1 cellular context compared by ENCODE assay signal in the genomic region with DNA sequence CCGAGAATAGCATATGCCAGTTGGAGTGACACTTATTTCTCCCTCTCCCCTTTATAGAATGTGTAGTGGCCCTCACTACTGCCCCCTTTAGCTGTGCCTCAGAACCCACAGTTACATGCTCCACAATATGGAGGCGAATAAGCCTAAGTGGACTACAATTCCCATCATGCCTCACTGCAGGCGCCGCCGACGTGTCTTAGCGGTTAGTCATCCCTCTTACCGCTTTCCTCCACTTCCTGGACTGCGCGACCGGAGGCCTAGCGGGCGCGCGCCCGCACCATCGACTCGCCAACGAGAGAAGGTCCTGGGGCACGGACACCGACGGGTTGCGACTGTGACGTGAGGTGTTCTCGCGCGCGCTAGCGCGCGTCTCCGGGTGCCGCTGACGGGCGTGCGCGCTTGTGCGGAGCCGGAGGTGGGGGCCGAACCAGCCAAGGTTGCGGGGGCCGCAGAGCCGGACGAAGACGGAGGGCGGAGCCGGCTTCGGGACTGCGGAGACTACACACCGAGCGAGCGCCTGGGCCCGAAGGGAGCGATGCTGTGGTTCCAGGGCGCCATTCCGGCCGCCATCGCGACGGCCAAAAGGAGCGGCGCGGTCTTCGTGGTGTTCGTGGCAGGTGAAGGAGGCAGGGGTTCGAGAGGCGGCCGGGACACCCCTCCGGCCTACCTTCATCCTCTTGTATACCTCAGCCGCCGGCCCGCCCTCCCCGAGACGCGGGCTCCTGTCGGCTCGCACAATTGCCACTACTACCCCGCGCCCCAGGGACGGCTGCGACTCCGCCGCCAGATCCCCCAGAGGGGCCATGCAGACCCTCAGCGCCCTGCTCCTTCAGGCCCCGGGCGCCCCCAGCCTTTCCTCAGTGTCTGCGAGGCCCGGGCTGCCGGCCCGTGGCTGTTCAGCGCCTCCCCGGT.
TF ChIP-seq lines count a peak whose summit lies in the region.

A gene with protein sequence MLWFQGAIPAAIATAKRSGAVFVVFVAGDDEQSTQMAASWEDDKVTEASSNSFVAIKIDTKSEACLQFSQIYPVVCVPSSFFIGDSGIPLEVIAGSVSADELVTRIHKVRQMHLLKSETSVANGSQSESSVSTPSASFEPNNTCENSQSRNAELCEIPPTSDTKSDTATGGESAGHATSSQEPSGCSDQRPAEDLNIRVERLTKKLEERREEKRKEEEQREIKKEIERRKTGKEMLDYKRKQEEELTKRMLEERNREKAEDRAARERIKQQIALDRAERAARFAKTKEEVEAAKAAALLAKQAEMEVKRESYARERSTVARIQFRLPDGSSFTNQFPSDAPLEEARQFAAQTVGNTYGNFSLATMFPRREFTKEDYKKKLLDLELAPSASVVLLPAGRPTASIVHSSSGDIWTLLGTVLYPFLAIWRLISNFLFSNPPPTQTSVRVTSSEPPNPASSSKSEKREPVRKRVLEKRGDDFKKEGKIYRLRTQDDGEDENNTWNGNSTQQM (plus strand): TSS at position 461 of the 912 bp plus-strand sequence. CDS start 75 bp downstream, at position 536.

TF ChIP-seq in HepG2, 621 proteins besides CTCF, POLR2A, EP300 and RAD21 (continued from another document and continues in another):
- TF ChIP-seq ZNF713 (CRISPR knock-in tag; IDR thresholded peaks at IDR 0.05): no peak
- TF ChIP-seq SOX5 (CRISPR knock-in tag; IDR thresholded peaks at IDR 0.05; ENCODE audit: borderline replicate concordance): peak; percentile 24; the same call in 1 of the 2 replicates
- no peak for TF ChIP-seq SMARCC2 (IDR thresholded peaks at IDR 0.05)
- no peak; the same call in 1 of the 2 replicates for TF ChIP-seq KAT7 (CRISPR knock-in tag; IDR thresholded peaks at IDR 0.05; ENCODE audit: borderline replicate concordance)
- no peak; the same call in 1 of the 2 replicates for TF ChIP-seq ZKSCAN8 (CRISPR knock-in tag; IDR thresholded peaks at IDR 0.05; ENCODE audit: borderline replicate concordance)
- peak; percentile 91; the same call in 1 of the 2 replicates for TF ChIP-seq NR1H2 (CRISPR knock-in tag; IDR thresholded peaks at IDR 0.05; ENCODE audit: borderline replicate concordance, low read depth)
- TF ChIP-seq, protein P1, sequence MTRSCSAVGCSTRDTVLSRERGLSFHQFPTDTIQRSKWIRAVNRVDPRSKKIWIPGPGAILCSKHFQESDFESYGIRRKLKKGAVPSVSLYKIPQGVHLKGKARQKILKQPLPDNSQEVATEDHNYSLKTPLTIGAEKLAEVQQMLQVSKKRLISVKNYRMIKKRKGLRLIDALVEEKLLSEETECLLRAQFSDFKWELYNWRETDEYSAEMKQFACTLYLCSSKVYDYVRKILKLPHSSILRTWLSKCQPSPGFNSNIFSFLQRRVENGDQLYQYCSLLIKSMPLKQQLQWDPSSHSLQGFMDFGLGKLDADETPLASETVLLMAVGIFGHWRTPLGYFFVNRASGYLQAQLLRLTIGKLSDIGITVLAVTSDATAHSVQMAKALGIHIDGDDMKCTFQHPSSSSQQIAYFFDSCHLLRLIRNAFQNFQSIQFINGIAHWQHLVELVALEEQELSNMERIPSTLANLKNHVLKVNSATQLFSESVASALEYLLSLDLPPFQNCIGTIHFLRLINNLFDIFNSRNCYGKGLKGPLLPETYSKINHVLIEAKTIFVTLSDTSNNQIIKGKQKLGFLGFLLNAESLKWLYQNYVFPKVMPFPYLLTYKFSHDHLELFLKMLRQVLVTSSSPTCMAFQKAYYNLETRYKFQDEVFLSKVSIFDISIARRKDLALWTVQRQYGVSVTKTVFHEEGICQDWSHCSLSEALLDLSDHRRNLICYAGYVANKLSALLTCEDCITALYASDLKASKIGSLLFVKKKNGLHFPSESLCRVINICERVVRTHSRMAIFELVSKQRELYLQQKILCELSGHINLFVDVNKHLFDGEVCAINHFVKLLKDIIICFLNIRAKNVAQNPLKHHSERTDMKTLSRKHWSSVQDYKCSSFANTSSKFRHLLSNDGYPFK (CRISPR knock-in tag; IDR thresholded peaks at IDR 0.05; ENCODE audit: borderline replicate concordance): peak; percentile 79
- TF ChIP-seq ZNF33A (CRISPR knock-in tag; IDR thresholded peaks at IDR 0.05; ENCODE audit: borderline replicate concordance): no peak
- no peak for TF ChIP-seq ZNF841 (CRISPR knock-in tag; IDR thresholded peaks at IDR 0.05; ENCODE audit: borderline replicate concordance)
- no peak for TF ChIP-seq TBL1XR1 (IDR thresholded peaks at IDR 0.05; ENCODE audit: borderline replicate concordance, low read length, partially characterized antibody)
- TF ChIP-seq, protein P2, sequence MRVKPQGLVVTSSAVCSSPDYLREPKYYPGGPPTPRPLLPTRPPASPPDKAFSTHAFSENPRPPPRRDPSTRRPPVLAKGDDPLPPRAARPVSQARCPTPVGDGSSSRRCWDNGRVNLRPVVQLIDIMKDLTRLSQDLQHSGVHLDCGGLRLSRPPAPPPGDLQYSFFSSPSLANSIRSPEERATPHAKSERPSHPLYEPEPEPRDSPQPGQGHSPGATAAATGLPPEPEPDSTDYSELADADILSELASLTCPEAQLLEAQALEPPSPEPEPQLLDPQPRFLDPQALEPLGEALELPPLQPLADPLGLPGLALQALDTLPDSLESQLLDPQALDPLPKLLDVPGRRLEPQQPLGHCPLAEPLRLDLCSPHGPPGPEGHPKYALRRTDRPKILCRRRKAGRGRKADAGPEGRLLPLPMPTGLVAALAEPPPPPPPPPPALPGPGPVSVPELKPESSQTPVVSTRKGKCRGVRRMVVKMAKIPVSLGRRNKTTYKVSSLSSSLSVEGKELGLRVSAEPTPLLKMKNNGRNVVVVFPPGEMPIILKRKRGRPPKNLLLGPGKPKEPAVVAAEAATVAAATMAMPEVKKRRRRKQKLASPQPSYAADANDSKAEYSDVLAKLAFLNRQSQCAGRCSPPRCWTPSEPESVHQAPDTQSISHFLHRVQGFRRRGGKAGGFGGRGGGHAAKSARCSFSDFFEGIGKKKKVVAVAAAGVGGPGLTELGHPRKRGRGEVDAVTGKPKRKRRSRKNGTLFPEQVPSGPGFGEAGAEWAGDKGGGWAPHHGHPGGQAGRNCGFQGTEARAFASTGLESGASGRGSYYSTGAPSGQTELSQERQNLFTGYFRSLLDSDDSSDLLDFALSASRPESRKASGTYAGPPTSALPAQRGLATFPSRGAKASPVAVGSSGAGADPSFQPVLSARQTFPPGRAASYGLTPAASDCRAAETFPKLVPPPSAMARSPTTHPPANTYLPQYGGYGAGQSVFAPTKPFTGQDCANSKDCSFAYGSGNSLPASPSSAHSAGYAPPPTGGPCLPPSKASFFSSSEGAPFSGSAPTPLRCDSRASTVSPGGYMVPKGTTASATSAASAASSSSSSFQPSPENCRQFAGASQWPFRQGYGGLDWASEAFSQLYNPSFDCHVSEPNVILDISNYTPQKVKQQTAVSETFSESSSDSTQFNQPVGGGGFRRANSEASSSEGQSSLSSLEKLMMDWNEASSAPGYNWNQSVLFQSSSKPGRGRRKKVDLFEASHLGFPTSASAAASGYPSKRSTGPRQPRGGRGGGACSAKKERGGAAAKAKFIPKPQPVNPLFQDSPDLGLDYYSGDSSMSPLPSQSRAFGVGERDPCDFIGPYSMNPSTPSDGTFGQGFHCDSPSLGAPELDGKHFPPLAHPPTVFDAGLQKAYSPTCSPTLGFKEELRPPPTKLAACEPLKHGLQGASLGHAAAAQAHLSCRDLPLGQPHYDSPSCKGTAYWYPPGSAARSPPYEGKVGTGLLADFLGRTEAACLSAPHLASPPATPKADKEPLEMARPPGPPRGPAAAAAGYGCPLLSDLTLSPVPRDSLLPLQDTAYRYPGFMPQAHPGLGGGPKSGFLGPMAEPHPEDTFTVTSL (CRISPR knock-in tag; IDR thresholded peaks at IDR 0.05; ENCODE audit: borderline replicate concordance): no peak
- TF ChIP-seq, protein P3, sequence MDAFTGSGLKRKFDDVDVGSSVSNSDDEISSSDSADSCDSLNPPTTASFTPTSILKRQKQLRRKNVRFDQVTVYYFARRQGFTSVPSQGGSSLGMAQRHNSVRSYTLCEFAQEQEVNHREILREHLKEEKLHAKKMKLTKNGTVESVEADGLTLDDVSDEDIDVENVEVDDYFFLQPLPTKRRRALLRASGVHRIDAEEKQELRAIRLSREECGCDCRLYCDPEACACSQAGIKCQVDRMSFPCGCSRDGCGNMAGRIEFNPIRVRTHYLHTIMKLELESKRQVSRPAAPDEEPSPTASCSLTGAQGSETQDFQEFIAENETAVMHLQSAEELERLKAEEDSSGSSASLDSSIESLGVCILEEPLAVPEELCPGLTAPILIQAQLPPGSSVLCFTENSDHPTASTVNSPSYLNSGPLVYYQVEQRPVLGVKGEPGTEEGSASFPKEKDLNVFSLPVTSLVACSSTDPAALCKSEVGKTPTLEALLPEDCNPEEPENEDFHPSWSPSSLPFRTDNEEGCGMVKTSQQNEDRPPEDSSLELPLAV (CRISPR knock-in tag; conservative IDR thresholded peaks at IDR 0.05; ENCODE audit: low read depth): no peak
- TF ChIP-seq FOXC1 (CRISPR knock-in tag; IDR thresholded peaks at IDR 0.05; ENCODE audit: borderline replicate concordance): no peak
- peak; percentile 50 for TF ChIP-seq GABPA (IDR thresholded peaks at IDR 0.05; ENCODE audit: low read depth, low read length)
- TF ChIP-seq GABPA (CRISPR knock-in tag; IDR thresholded peaks at IDR 0.05; ENCODE audit: low read depth): peak; percentile 88
- TF ChIP-seq, protein P4, sequence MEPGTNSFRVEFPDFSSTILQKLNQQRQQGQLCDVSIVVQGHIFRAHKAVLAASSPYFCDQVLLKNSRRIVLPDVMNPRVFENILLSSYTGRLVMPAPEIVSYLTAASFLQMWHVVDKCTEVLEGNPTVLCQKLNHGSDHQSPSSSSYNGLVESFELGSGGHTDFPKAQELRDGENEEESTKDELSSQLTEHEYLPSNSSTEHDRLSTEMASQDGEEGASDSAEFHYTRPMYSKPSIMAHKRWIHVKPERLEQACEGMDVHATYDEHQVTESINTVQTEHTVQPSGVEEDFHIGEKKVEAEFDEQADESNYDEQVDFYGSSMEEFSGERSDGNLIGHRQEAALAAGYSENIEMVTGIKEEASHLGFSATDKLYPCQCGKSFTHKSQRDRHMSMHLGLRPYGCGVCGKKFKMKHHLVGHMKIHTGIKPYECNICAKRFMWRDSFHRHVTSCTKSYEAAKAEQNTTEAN (CRISPR knock-in tag; conservative IDR thresholded peaks at IDR 0.05): peak; percentile 67
- TF ChIP-seq GATAD1 (CRISPR knock-in tag; IDR thresholded peaks at IDR 0.05): peak; percentile 80
- peak; percentile 92 for TF ChIP-seq CCDC6 (CRISPR knock-in tag; IDR thresholded peaks at IDR 0.05)
- TF ChIP-seq CEBPB (IDR thresholded peaks at IDR 0.05; ENCODE audit: borderline replicate concordance, low read depth, low read length): 0 out of 2 replicates have a peak, but pooled peaks have one; percentile 2
- no peak for TF ChIP-seq NR3C1 (CRISPR knock-in tag; IDR thresholded peaks at IDR 0.05)
- TF ChIP-seq, protein P5, sequence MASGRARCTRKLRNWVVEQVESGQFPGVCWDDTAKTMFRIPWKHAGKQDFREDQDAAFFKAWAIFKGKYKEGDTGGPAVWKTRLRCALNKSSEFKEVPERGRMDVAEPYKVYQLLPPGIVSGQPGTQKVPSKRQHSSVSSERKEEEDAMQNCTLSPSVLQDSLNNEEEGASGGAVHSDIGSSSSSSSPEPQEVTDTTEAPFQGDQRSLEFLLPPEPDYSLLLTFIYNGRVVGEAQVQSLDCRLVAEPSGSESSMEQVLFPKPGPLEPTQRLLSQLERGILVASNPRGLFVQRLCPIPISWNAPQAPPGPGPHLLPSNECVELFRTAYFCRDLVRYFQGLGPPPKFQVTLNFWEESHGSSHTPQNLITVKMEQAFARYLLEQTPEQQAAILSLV (CRISPR knock-in tag; IDR thresholded peaks at IDR 0.05; ENCODE audit: borderline replicate concordance): peak; percentile 80
- no peak for TF ChIP-seq GPN1 (CRISPR knock-in tag; IDR thresholded peaks at IDR 0.05; ENCODE audit: borderline replicate concordance)
- no peak; the same call in 1 of the 2 replicates for TF ChIP-seq ZNF761 (CRISPR knock-in tag; conservative IDR thresholded peaks at IDR 0.05)
- TF ChIP-seq ZNF83 (CRISPR knock-in tag; IDR thresholded peaks at IDR 0.05; ENCODE audit: borderline replicate concordance): no peak
- no peak for TF ChIP-seq ZNF34 (CRISPR knock-in tag; IDR thresholded peaks at IDR 0.05; ENCODE audit: borderline replicate concordance)
- no peak for TF ChIP-seq ZFP36 (IDR thresholded peaks at IDR 0.05; ENCODE audit: borderline replicate concordance, low read depth, low read length, partially characterized antibody)
- TF ChIP-seq, protein P6, sequence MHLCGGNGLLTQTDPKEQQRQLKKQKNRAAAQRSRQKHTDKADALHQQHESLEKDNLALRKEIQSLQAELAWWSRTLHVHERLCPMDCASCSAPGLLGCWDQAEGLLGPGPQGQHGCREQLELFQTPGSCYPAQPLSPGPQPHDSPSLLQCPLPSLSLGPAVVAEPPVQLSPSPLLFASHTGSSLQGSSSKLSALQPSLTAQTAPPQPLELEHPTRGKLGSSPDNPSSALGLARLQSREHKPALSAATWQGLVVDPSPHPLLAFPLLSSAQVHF (CRISPR knock-in tag; IDR thresholded peaks at IDR 0.05): peak; percentile 58; the same call in 1 of the 2 replicates
- TF ChIP-seq, protein P7, sequence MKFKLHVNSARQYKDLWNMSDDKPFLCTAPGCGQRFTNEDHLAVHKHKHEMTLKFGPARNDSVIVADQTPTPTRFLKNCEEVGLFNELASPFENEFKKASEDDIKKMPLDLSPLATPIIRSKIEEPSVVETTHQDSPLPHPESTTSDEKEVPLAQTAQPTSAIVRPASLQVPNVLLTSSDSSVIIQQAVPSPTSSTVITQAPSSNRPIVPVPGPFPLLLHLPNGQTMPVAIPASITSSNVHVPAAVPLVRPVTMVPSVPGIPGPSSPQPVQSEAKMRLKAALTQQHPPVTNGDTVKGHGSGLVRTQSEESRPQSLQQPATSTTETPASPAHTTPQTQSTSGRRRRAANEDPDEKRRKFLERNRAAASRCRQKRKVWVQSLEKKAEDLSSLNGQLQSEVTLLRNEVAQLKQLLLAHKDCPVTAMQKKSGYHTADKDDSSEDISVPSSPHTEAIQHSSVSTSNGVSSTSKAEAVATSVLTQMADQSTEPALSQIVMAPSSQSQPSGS (CRISPR knock-in tag; IDR thresholded peaks at IDR 0.05): peak; percentile 91
- no peak for TF ChIP-seq TAF15 (IDR thresholded peaks at IDR 0.05; ENCODE audit: low read depth, low read length, poor library complexity, severe bottlenecking)
- TF ChIP-seq, protein P8, sequence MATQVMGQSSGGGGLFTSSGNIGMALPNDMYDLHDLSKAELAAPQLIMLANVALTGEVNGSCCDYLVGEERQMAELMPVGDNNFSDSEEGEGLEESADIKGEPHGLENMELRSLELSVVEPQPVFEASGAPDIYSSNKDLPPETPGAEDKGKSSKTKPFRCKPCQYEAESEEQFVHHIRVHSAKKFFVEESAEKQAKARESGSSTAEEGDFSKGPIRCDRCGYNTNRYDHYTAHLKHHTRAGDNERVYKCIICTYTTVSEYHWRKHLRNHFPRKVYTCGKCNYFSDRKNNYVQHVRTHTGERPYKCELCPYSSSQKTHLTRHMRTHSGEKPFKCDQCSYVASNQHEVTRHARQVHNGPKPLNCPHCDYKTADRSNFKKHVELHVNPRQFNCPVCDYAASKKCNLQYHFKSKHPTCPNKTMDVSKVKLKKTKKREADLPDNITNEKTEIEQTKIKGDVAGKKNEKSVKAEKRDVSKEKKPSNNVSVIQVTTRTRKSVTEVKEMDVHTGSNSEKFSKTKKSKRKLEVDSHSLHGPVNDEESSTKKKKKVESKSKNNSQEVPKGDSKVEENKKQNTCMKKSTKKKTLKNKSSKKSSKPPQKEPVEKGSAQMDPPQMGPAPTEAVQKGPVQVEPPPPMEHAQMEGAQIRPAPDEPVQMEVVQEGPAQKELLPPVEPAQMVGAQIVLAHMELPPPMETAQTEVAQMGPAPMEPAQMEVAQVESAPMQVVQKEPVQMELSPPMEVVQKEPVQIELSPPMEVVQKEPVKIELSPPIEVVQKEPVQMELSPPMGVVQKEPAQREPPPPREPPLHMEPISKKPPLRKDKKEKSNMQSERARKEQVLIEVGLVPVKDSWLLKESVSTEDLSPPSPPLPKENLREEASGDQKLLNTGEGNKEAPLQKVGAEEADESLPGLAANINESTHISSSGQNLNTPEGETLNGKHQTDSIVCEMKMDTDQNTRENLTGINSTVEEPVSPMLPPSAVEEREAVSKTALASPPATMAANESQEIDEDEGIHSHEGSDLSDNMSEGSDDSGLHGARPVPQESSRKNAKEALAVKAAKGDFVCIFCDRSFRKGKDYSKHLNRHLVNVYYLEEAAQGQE (IDR thresholded peaks at IDR 0.05; ENCODE audit: borderline replicate concordance in 1 of 2, low read depth in 1 of 2, low read length in 2 of 2): peak in 1 of 2 experiments; percentile 11; a peak in 1 of 4 replicates
